ENCODE assay signal across 1 cellular context in genomic region chr15:63054281-63054683, GRCh38.
TF ChIP-seq lines count a peak whose summit lies in the region.

No MANE protein-coding gene starts in this region.

TF ChIP-seq in K562, 482 proteins besides CTCF, POLR2A, EP300 and RAD21 (continued from another document):
- TF ChIP-seq ZNF592 (IDR thresholded peaks at IDR 0.05) (0 out of 2 replicates have a peak, but pooled peaks have one; percentile 19), U2AF1 (optimal IDR thresholded peaks at IDR 0.05; ENCODE audit: low read depth, low read length) (no peak), ZNF197 (CRISPR knock-in tag; IDR thresholded peaks at IDR 0.05; ENCODE audit: low read depth) (no peak)
